ENCODE assay signal across 1 cellular context in genomic region chr5:68243251-68243650, GRCh38.
TF ChIP-seq lines count a peak whose summit lies in the region.

No MANE protein-coding gene starts in this region.

TF ChIP-seq in SK-N-SH treated with all-trans-retinoic acid at 6 μM for 48 hours, 23 proteins besides CTCF, POLR2A, EP300 and RAD21 (continued from another document):
- TF ChIP-seq, protein P1, sequence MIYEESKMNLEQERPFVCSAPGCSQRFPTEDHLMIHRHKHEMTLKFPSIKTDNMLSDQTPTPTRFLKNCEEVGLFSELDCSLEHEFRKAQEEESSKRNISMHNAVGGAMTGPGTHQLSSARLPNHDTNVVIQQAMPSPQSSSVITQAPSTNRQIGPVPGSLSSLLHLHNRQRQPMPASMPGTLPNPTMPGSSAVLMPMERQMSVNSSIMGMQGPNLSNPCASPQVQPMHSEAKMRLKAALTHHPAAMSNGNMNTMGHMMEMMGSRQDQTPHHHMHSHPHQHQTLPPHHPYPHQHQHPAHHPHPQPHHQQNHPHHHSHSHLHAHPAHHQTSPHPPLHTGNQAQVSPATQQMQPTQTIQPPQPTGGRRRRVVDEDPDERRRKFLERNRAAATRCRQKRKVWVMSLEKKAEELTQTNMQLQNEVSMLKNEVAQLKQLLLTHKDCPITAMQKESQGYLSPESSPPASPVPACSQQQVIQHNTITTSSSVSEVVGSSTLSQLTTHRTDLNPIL (CRISPR knock-in tag; IDR thresholded peaks at IDR 0.05; ENCODE audit: low read depth) = no peak
- no peak for TF ChIP-seq ZFP30 (CRISPR knock-in tag; IDR thresholded peaks at IDR 0.05)
- TF ChIP-seq ZNF70 (CRISPR knock-in tag; IDR thresholded peaks at IDR 0.05) = no peak
- TF ChIP-seq TSHZ2 (CRISPR knock-in tag; IDR thresholded peaks at IDR 0.05) = no peak
- TF ChIP-seq ISL1 (CRISPR knock-in tag; IDR thresholded peaks at IDR 0.05) = no peak
- TF ChIP-seq ZFP3 (CRISPR knock-in tag; IDR thresholded peaks at IDR 0.05) = no peak
- TF ChIP-seq ARNTL (CRISPR knock-in tag; IDR thresholded peaks at IDR 0.05; ENCODE audit: borderline replicate concordance, low read depth) = no peak
- no peak for TF ChIP-seq PPARA (CRISPR knock-in tag; IDR thresholded peaks at IDR 0.05; ENCODE audit: borderline replicate concordance)
- TF ChIP-seq POU6F1 (CRISPR knock-in tag; IDR thresholded peaks at IDR 0.05; ENCODE audit: borderline replicate concordance, low read depth) = no peak
- TF ChIP-seq CSDC2 (CRISPR knock-in tag; IDR thresholded peaks at IDR 0.05) = no peak
- TF ChIP-seq BACH2 (CRISPR knock-in tag; IDR thresholded peaks at IDR 0.05; ENCODE audit: borderline replicate concordance) = no peak
- TF ChIP-seq ZNF565 (CRISPR knock-in tag; conservative IDR thresholded peaks at IDR 0.05; ENCODE audit: low read depth) = no peak
